ENCODE assay signal across 8 cellular contexts in genomic region chr15:73991726-73992593, GRCh38. TPM values are rescaled to one million over a fixed set of nuclear protein-coding genes. Genes with fewer than 3 reads are reported as not detected.
A peak's percentile ranks its signal among the peaks of the same experiment; 100 is the strongest.
DNase-seq lines count a peak whose midpoint lies in the region; ATAC-seq and TF ChIP-seq lines count a peak whose summit lies in the region.

TSS of gene STOML1 (minus strand) at chr15:73992295. CDS start at chr15:73992223, 72 bp downstream.

- peaks cover 49% of the 10 kb centered on the region for H3K4me1 Mint-ChIP-seq in activated T-helper 1 cell treated with anti-CD3 and anti-CD28 coated beads, Interleukin-12 subunit alpha, Interleukin-12 subunit beta, Interleukin-2, Interleukin-4 antibody, amounts not matched to agents 30 ng/mL and 10 ng/mL and 1 ng/mL, durations not matched to agents 14 hours and 24 hours and 36 hours (ENCODE audit: low read depth)
- H3K4me1 Mint-ChIP-seq in naive thymus-derived CD4-positive, alpha-beta T cell: peaks cover 28 to 62% (median 49%) of the 10 kb centered on the region in 7 donors
- H3K4me1 Mint-ChIP-seq in stimulated activated memory B cell treated with anti-CD40 and anti-IgM and Interleukin-4, amounts not matched to agents 10 μg/mL and 1 μg/mL and 100 μg/mL, for 72 hours: peaks cover 76% of the 10 kb centered on the region

- peak within 1 kb of the TSS; percentile 76 for H2AFZ ChIP-seq in fibroblast of lung (ENCODE audit: low read length)

- intact Hi-C loops in activated T-helper 1 cell treated with anti-CD3 and anti-CD28 coated beads, Interleukin-12 subunit alpha, Interleukin-12 subunit beta, Interleukin-2, Interleukin-4 antibody, amounts not matched to agents 30 ng/mL and 10 ng/mL and 1 ng/mL, durations not matched to agents 14 hours and 24 hours and 36 hours (cut with micrococcal nuclease): loop anchor here (2.0 to 10.0 kb wide), 9 partner anchors 15 to 1653 kb away; partner anchors contain the start of genes ARID3B, CLK3, IMP3 and NPTN
- intact Hi-C loops in naive thymus-derived CD4-positive, alpha-beta T cell (cut with micrococcal nuclease): loop anchor here (1.0 to 10.0 kb wide), 14 partner anchors 19 to 1460 kb away; partner anchors contain the start of genes ARID3B (in 2 of the 2), CLK3 (in 2 of the 2), NPTN (in 2 of the 2) and ADPGK (in 1 of the 2)

- peak within 1 kb of the TSS; percentile 85 for H3K27ac Mint-ChIP-seq in activated T-helper 1 cell treated with anti-CD3 and anti-CD28 coated beads, Interleukin-12 subunit alpha, Interleukin-12 subunit beta, Interleukin-2, Interleukin-4 antibody, amounts not matched to agents 30 ng/mL and 10 ng/mL and 1 ng/mL, durations not matched to agents 14 hours and 24 hours and 36 hours
- peak within 1 kb of the TSS; percentile 72 to 99 (median 87) for H3K27ac Mint-ChIP-seq in naive thymus-derived CD4-positive, alpha-beta T cell
- peak within 1 kb of the TSS; percentile 76 for H3K27ac Mint-ChIP-seq in stimulated activated memory B cell treated with anti-CD40 and anti-IgM and Interleukin-4, amounts not matched to agents 10 μg/mL and 1 μg/mL and 100 μg/mL, for 72 hours

- peak within 1 kb of the TSS; percentile 67 for H3K27ac ChIP-seq in fibroblast of lung (ENCODE audit: insufficient read depth, low read length)
- H3K27ac ChIP-seq in naive thymus-derived CD4-positive, alpha-beta T cell (ENCODE audit: low read depth, low read length): peak within 1 kb of the TSS; percentile 90

- CTCF ChIA-PET in naive thymus-derived CD4-positive, alpha-beta T cell (lab: Charles Lee): interaction anchor here (0.9 to 1.2 kb wide), 3 partner anchors 15 to 56 kb away, joined by 3 read pairs; no protein-coding TSS in a partner anchor

- peak within 1 kb of the TSS; percentile 97 for H3K4me2 ChIP-seq in fibroblast of lung (ENCODE audit: extremely low read depth, insufficient read depth, low read length)

- no peaks in the 10 kb centered on the region for H3K9me3 ChIP-seq in fibroblast of lung (ENCODE audit: control insufficient read depth, insufficient read depth, low read depth, low read length)
- H3K9me3 ChIP-seq in naive thymus-derived CD4-positive, alpha-beta T cell (ENCODE audit: control insufficient read depth in 2 of 3, low read length in 3 of 3): no peaks in the 10 kb centered on the region

- no peaks in the 10 kb centered on the region for H3K27me3 Mint-ChIP-seq in activated T-helper 1 cell treated with anti-CD3 and anti-CD28 coated beads, Interleukin-12 subunit alpha, Interleukin-12 subunit beta, Interleukin-2, Interleukin-4 antibody, amounts not matched to agents 30 ng/mL and 10 ng/mL and 1 ng/mL, durations not matched to agents 14 hours and 24 hours and 36 hours (ENCODE audit: insufficient read depth)
- no peaks in the 10 kb centered on the region for H3K27me3 Mint-ChIP-seq in naive thymus-derived CD4-positive, alpha-beta T cell
- no peaks in the 10 kb centered on the region for H3K27me3 Mint-ChIP-seq in stimulated activated memory B cell treated with anti-CD40 and anti-IgM and Interleukin-4, amounts not matched to agents 10 μg/mL and 1 μg/mL and 100 μg/mL, for 72 hours

- H3K9ac ChIP-seq in fibroblast of lung (ENCODE audit: insufficient read depth, low read length): peak within 1 kb of the TSS; percentile 59

- H3K9me3 Mint-ChIP-seq in activated T-helper 1 cell treated with anti-CD3 and anti-CD28 coated beads, Interleukin-12 subunit alpha, Interleukin-12 subunit beta, Interleukin-2, Interleukin-4 antibody, amounts not matched to agents 30 ng/mL and 10 ng/mL and 1 ng/mL, durations not matched to agents 14 hours and 24 hours and 36 hours: no peaks in the 10 kb centered on the region
- H3K9me3 Mint-ChIP-seq in naive thymus-derived CD4-positive, alpha-beta T cell: no peaks in the 10 kb centered on the region
- no peaks in the 10 kb centered on the region for H3K9me3 Mint-ChIP-seq in stimulated activated memory B cell treated with anti-CD40 and anti-IgM and Interleukin-4, amounts not matched to agents 10 μg/mL and 1 μg/mL and 100 μg/mL, for 72 hours

- DNase-seq in Daoy (ENCODE audit: low read depth): peak; percentile 97
- DNase-seq in KG1 (lab: John Stamatoyannopoulos, UW): peak; percentile 79
- DNase-seq in RPMI7951 (ENCODE audit: low read depth): peak; percentile 95
- DNase-seq in activated T-helper 1 cell treated with anti-CD3 and anti-CD28 coated beads, Interleukin-12 subunit alpha, Interleukin-12 subunit beta, Interleukin-2, Interleukin-4 antibody, amounts not matched to agents 30 ng/mL and 10 ng/mL and 1 ng/mL, durations not matched to agents 14 hours and 24 hours and 36 hours (ENCODE audit: low spot score): peak; percentile 96
- peak; percentile 93 to 94 for DNase-seq in fibroblast of lung (ENCODE audit: low read depth in 2 of 2)
- DNase-seq in naive thymus-derived CD4-positive, alpha-beta T cell: peak; percentile 85 to 99 (median 91)

- H3K79me2 ChIP-seq in fibroblast of lung (ENCODE audit: control insufficient read depth, insufficient read depth, low read length): peaks cover 23% of the 10 kb centered on the region

- no peaks in the 10 kb centered on the region for H3K27me3 ChIP-seq in fibroblast of lung (ENCODE audit: control insufficient read depth, insufficient read depth, low read length)
- H3K27me3 ChIP-seq in naive thymus-derived CD4-positive, alpha-beta T cell (ENCODE audit: control insufficient read depth in 2 of 2, insufficient read depth in 2 of 2, low read length in 2 of 2): no peaks in the 10 kb centered on the region

- H3K4me3 Mint-ChIP-seq in activated T-helper 1 cell treated with anti-CD3 and anti-CD28 coated beads, Interleukin-12 subunit alpha, Interleukin-12 subunit beta, Interleukin-2, Interleukin-4 antibody, amounts not matched to agents 30 ng/mL and 10 ng/mL and 1 ng/mL, durations not matched to agents 14 hours and 24 hours and 36 hours: peak within 1 kb of the TSS; percentile 89
- peak within 1 kb of the TSS; percentile 82 to 100 (median 98) for H3K4me3 Mint-ChIP-seq in naive thymus-derived CD4-positive, alpha-beta T cell
- peak within 1 kb of the TSS; percentile 90 for H3K4me3 Mint-ChIP-seq in stimulated activated memory B cell treated with anti-CD40 and anti-IgM and Interleukin-4, amounts not matched to agents 10 μg/mL and 1 μg/mL and 100 μg/mL, for 72 hours

- peak; percentile 61 to 74 for TF ChIP-seq CTCF in fibroblast of lung (conservative IDR thresholded peaks at IDR 0.05 in 1 of 2, IDR thresholded peaks at IDR 0.05 in 1 of 2; ENCODE audit: low read depth in 1 of 2, low read length in 2 of 2)

- peak; percentile 58 for ATAC-seq in GM21723 (IDR thresholded peaks at IDR 0.05; ENCODE audit: unreplicated experiment)
- ATAC-seq in naive thymus-derived CD4-positive, alpha-beta T cell: peak; percentile 91
- ATAC-seq in stimulated activated memory B cell treated with anti-CD40 and anti-IgM and Interleukin-4, amounts not matched to agents 10 μg/mL and 1 μg/mL and 100 μg/mL, for 72 hours: peak; percentile 92

- H4K20me1 ChIP-seq in fibroblast of lung (ENCODE audit: control insufficient read depth, extremely low read depth, insufficient read depth, low read length): no peaks in the 10 kb centered on the region

- peaks cover 1% of the 10 kb centered on the region for H3K36me3 Mint-ChIP-seq in activated T-helper 1 cell treated with anti-CD3 and anti-CD28 coated beads, Interleukin-12 subunit alpha, Interleukin-12 subunit beta, Interleukin-2, Interleukin-4 antibody, amounts not matched to agents 30 ng/mL and 10 ng/mL and 1 ng/mL, durations not matched to agents 14 hours and 24 hours and 36 hours (ENCODE audit: low read depth)
- peaks cover 0 to 13% (median 4%) of the 10 kb centered on the region in 5 donors for H3K36me3 Mint-ChIP-seq in naive thymus-derived CD4-positive, alpha-beta T cell
- peaks cover 1% of the 10 kb centered on the region for H3K36me3 Mint-ChIP-seq in stimulated activated memory B cell treated with anti-CD40 and anti-IgM and Interleukin-4, amounts not matched to agents 10 μg/mL and 1 μg/mL and 100 μg/mL, for 72 hours

- H3K4me1 ChIP-seq in fibroblast of lung (ENCODE audit: control insufficient read depth, extremely low read depth, insufficient read depth, low read length): peaks cover 34% of the 10 kb centered on the region
- H3K4me1 ChIP-seq in naive thymus-derived CD4-positive, alpha-beta T cell (ENCODE audit: control insufficient read depth in 2 of 2, insufficient read depth in 2 of 2, low read length in 2 of 2): peaks cover 33 to 35% of the 10 kb centered on the region in 2 donors

- no peaks in the 10 kb centered on the region for H3K36me3 ChIP-seq in fibroblast of lung (ENCODE audit: control insufficient read depth, insufficient read depth, low read length)
- H3K36me3 ChIP-seq in naive thymus-derived CD4-positive, alpha-beta T cell (ENCODE audit: control insufficient read depth in 2 of 3, insufficient read depth in 3 of 3, low read length in 3 of 3): peaks cover 0 to 26% (median 0%) of the 10 kb centered on the region in 3 experiments

- peak within 1 kb of the TSS; percentile 64 to 79 (median 70) for H3K4me3 ChIP-seq in fibroblast of lung (replicated peaks in 1 of 4; ENCODE audit: control extremely low read depth in 1 of 4, insufficient read depth in 1 of 4, low read depth in 3 of 4, low read length in 4 of 4)
- H3K4me3 ChIP-seq in naive thymus-derived CD4-positive, alpha-beta T cell (ENCODE audit: low read length): peak within 1 kb of the TSS; percentile 68

- POLR2A ChIA-PET in naive thymus-derived CD4-positive, alpha-beta T cell (lab: Charles Lee): interaction anchor here (0.6 to 4.4 kb wide), 7 partner anchors 11 to 1909 kb away, joined by 3 to 62 read pairs (median 3); no protein-coding TSS in a partner anchor

RNA-seq across cellular contexts. Expression of gene STOML1, which starts in this region (rescaled TPM):
- 14.1 and 19.9 TPM in 2 replicates for total RNA-seq in Daoy (2014; rRNA removed; shearing (Covaris generic))
- total RNA-seq in RPMI7951 (2014; rRNA removed; shearing (Covaris generic)): 20.4 and 26.8 TPM in 2 replicates
- total RNA-seq in activated T-helper 1 cell treated with anti-CD3 and anti-CD28 coated beads, Interleukin-12 subunit alpha, Interleukin-12 subunit beta, Interleukin-2, Interleukin-4 antibody, amounts not matched to agents 30 ng/mL and 10 ng/mL and 1 ng/mL, durations not matched to agents 14 hours and 24 hours and 36 hours: 10.6 and 11.6 TPM in 2 replicates
- 9.2 and 24.8 TPM in 2 replicates for total RNA-seq in fibroblast of lung
- 8.7 and 9.8 TPM in 2 replicates for polyA plus RNA-seq in fibroblast of lung
- 17.9 and 21.1 TPM in 2 replicates for polyA plus RNA-seq in fibroblast of lung (2012)
- polyA minus RNA-seq in fibroblast of lung (ENCODE audit: low replicate concordance): 23.9 and 42.9 TPM in 2 replicates
- total RNA-seq in naive thymus-derived CD4-positive, alpha-beta T cell: 10 to 100 TPM in 3 of 5 experiments, 1 to 10 TPM in 2; 7.5 to 14.5 (median 12.3) TPM
- polyA plus RNA-seq in naive thymus-derived CD4-positive, alpha-beta T cell: 10 to 100 TPM; 18.7 to 21.3 TPM

Comparison
In these comparisons a context has a peak if more than half of its experiments do, and no peak if none do; other contexts are left out.
1. Peak in every context shown above with its lines: DNase-seq, ATAC-seq, H3K4me3 ChIP-seq and H3K27ac ChIP-seq.